33 cellular contexts compared by ENCODE assay signal in genomic region chr1:73026114-73026513, GRCh38.
"Had no signal": no experiment of that assay in that cellular context is flagged by ENCODE, and none has a peak within 500 bp of the region (broad histone marks: within the 10 kb centered on the region; RNA-seq: fewer than 3 reads in every experiment).

No MANE protein-coding gene starts in this region.

- H3K27me3 ChIP-seq: adrenal gland had no signal

- H3K27ac ChIP-seq: adrenal gland, VCaP had no signal

- DNase-seq: activated B cell treated with CpG ODN at 0.5 μM for 24 hours; activated CD4-positive, alpha-beta memory T cell treated with anti-CD3 and anti-CD28 coated beads for 36 hours; activated CD4-positive, alpha-beta T cell treated with anti-CD3 and anti-CD28 coated beads for 4 hours; activated CD4-positive, alpha-beta T cell treated with anti-CD3 and anti-CD28 coated beads, Interleukin-2, amount 10 ng/mL, durations not matched to agents 24 days and 14 days; activated CD4-positive, alpha-beta T cell treated with anti-CD3 and anti-CD28 coated beads, Interleukin-2, amount 50 U/mL, for 1 hour; activated CD4-positive, alpha-beta T cell treated with anti-CD3 and anti-CD28 coated beads, Interleukin-2, amount 50 U/mL, for 4 hours; activated CD4-positive, CD25-positive, alpha-beta regulatory T cell treated with anti-CD3 and anti-CD28 coated beads, Interleukin-2, amount 50 U/mL, for 72 hours; activated CD8-positive, alpha-beta memory T cell treated with anti-CD3 and anti-CD28 coated beads, Interleukin-2, amount 50 U/mL, for 4 hours; activated CD8-positive, alpha-beta T cell treated with anti-CD3 and anti-CD28 coated beads for 36 hours; activated effector memory CD4-positive, alpha-beta T cell treated with anti-CD3 and anti-CD28 coated beads, Interleukin-2, amount 50 U/mL, for 16 hours; activated gamma-delta T cell treated with Interleukin-2 at 50 U/mL for 16 hours; activated naive CD4-positive, alpha-beta T cell; activated naive CD4-positive, alpha-beta T cell treated with anti-CD3 and anti-CD28 coated beads for 36 hours; activated naive CD4-positive, alpha-beta T cell treated with anti-CD3 and anti-CD28 coated beads, Interleukin-2, amount 50 U/mL, for 16 hours; activated naive CD8-positive, alpha-beta T cell treated with anti-CD3 and anti-CD28 coated beads for 36 hours; activated T-cell treated with anti-CD3 and anti-CD28 coated beads for 4 hours; activated T-cell treated with anti-CD3 and anti-CD28 coated beads, Interleukin-2, amount 50 U/mL, for 1 hour; activated T-cell treated with anti-CD3 and anti-CD28 coated beads, Interleukin-2, amount 50 U/mL, for 4 hours; activated T-cell treated with anti-CD3 and anti-CD28 coated beads, Interleukin-2, amount 50 U/mL, for 72 hours; adrenal gland; amniotic stem cell; aorta; central memory CD4-positive, alpha-beta T cell; T-helper 1 cell; T-helper 2 cell; T-helper 9 cell had no signal

- H3K27ac Mint-ChIP-seq: activated B cell treated with CpG ODN at 0.5 μM for 24 hours; activated CD4-positive, alpha-beta memory T cell treated with anti-CD3 and anti-CD28 coated beads for 36 hours; activated CD4-positive, alpha-beta T cell treated with anti-CD3 and anti-CD28 coated beads, Interleukin-2, amount 10 ng/mL, durations not matched to agents 24 days and 14 days; activated CD8-positive, alpha-beta T cell treated with anti-CD3 and anti-CD28 coated beads for 36 hours; activated naive CD4-positive, alpha-beta T cell treated with anti-CD3 and anti-CD28 coated beads for 36 hours; activated naive CD4-positive, alpha-beta T cell treated with anti-CD3 and anti-CD28 coated beads, Interleukin-2, amount 50 U/mL, for 72 hours; activated naive CD8-positive, alpha-beta T cell treated with anti-CD3 and anti-CD28 coated beads for 36 hours; activated T-cell treated with anti-CD3 and anti-CD28 coated beads, Interleukin-2, amount 50 U/mL, for 72 hours; activated T-helper 1 cell treated with anti-CD3 and anti-CD28 coated beads, Interleukin-12 subunit alpha, Interleukin-12 subunit beta, Interleukin-2, Interleukin-4 antibody, amounts not matched to agents 30 ng/mL and 10 ng/mL and 1 ng/mL, durations not matched to agents 14 hours and 24 hours and 36 hours; activated T-helper 17 cell treated with anti-CD3 and anti-CD28 coated beads, Interleukin-2, amount 50 U/mL, for 72 hours; brain; T-helper 1 cell treated with Interleukin-12 subunit alpha and Interleukin-12 subunit beta and Interleukin-4 antibody, amounts not matched to agents 30 μg/mL and 1 μg/mL, for 36 hours; T-helper 2 cell treated with Interferon-gamma antibody and Interleukin-4, amounts not matched to agents 5 μg/mL and 100 μg/mL, for 36 hours had no signal

- H3K9me3 Mint-ChIP-seq: activated CD4-positive, alpha-beta T cell treated with anti-CD3 and anti-CD28 coated beads, Interleukin-2, amount 10 ng/mL, durations not matched to agents 24 days and 14 days; activated CD8-positive, alpha-beta T cell treated with anti-CD3 and anti-CD28 coated beads for 36 hours; activated naive CD4-positive, alpha-beta T cell treated with anti-CD3 and anti-CD28 coated beads for 36 hours; activated T-cell treated with anti-CD3 and anti-CD28 coated beads, Interleukin-2, amount 50 U/mL, for 4 hours; activated T-helper 1 cell treated with anti-CD3 and anti-CD28 coated beads, Interleukin-12 subunit alpha, Interleukin-12 subunit beta, Interleukin-2, Interleukin-4 antibody, amounts not matched to agents 30 ng/mL and 10 ng/mL and 1 ng/mL, durations not matched to agents 14 hours and 24 hours and 36 hours; brain; T-helper 1 cell treated with Interleukin-12 subunit alpha and Interleukin-12 subunit beta and Interleukin-4 antibody, amounts not matched to agents 30 μg/mL and 1 μg/mL, for 36 hours; T-helper 2 cell treated with Interferon-gamma antibody and Interleukin-4, amounts not matched to agents 5 μg/mL and 100 μg/mL, for 36 hours had no signal

- H3K4me3 ChIP-seq: adrenal gland had no signal

- H3K4me3 Mint-ChIP-seq: activated B cell treated with CpG ODN at 0.5 μM for 24 hours; activated CD4-positive, alpha-beta memory T cell treated with anti-CD3 and anti-CD28 coated beads for 36 hours; activated CD4-positive, alpha-beta T cell treated with anti-CD3 and anti-CD28 coated beads, Interleukin-2, amount 10 ng/mL, durations not matched to agents 24 days and 14 days; activated CD8-positive, alpha-beta T cell treated with anti-CD3 and anti-CD28 coated beads for 36 hours; activated naive CD4-positive, alpha-beta T cell treated with anti-CD3 and anti-CD28 coated beads for 36 hours; activated naive CD8-positive, alpha-beta T cell treated with anti-CD3 and anti-CD28 coated beads for 36 hours; activated T-cell treated with anti-CD3 and anti-CD28 coated beads, Interleukin-2, amount 50 U/mL, for 4 hours; activated T-cell treated with anti-CD3 and anti-CD28 coated beads, Interleukin-2, amount 50 U/mL, for 72 hours; activated T-helper 1 cell treated with anti-CD3 and anti-CD28 coated beads, Interleukin-12 subunit alpha, Interleukin-12 subunit beta, Interleukin-2, Interleukin-4 antibody, amounts not matched to agents 30 ng/mL and 10 ng/mL and 1 ng/mL, durations not matched to agents 14 hours and 24 hours and 36 hours; activated T-helper 17 cell treated with anti-CD3 and anti-CD28 coated beads, Interleukin-2, amount 50 U/mL, for 72 hours; brain; T-helper 1 cell treated with Interleukin-12 subunit alpha and Interleukin-12 subunit beta and Interleukin-4 antibody, amounts not matched to agents 30 μg/mL and 1 μg/mL, for 36 hours; T-helper 2 cell treated with Interferon-gamma antibody and Interleukin-4, amounts not matched to agents 5 μg/mL and 100 μg/mL, for 36 hours had no signal

- H3K9me3 ChIP-seq: adrenal gland had no signal

- H3K36me3 ChIP-seq: adrenal gland had no signal

- H3K4me1 Mint-ChIP-seq: activated B cell treated with CpG ODN at 0.5 μM for 24 hours; activated CD4-positive, alpha-beta T cell treated with anti-CD3 and anti-CD28 coated beads, Interleukin-2, amount 10 ng/mL, durations not matched to agents 24 days and 14 days; activated naive CD8-positive, alpha-beta T cell treated with anti-CD3 and anti-CD28 coated beads for 36 hours; activated T-helper 17 cell treated with anti-CD3 and anti-CD28 coated beads, Interleukin-2, amount 50 U/mL, for 72 hours; brain had no signal

- H3K4me1 ChIP-seq: adrenal gland had no signal

- H3K36me3 Mint-ChIP-seq: activated CD4-positive, alpha-beta memory T cell treated with anti-CD3 and anti-CD28 coated beads for 36 hours; activated naive CD4-positive, alpha-beta T cell treated with anti-CD3 and anti-CD28 coated beads, Interleukin-2, amount 50 U/mL, for 72 hours; activated naive CD8-positive, alpha-beta T cell treated with anti-CD3 and anti-CD28 coated beads for 36 hours; brain had no signal

- H3K27me3 Mint-ChIP-seq: activated B cell treated with CpG ODN at 0.5 μM for 24 hours; activated CD4-positive, alpha-beta memory T cell treated with anti-CD3 and anti-CD28 coated beads for 36 hours; activated CD4-positive, alpha-beta T cell treated with anti-CD3 and anti-CD28 coated beads, Interleukin-2, amount 10 ng/mL, durations not matched to agents 24 days and 14 days; activated CD8-positive, alpha-beta T cell treated with anti-CD3 and anti-CD28 coated beads for 36 hours; activated naive CD8-positive, alpha-beta T cell treated with anti-CD3 and anti-CD28 coated beads for 36 hours; activated T-helper 17 cell treated with anti-CD3 and anti-CD28 coated beads, Interleukin-2, amount 50 U/mL, for 72 hours had no signal

- ATAC-seq: activated CD8-positive, alpha-beta T cell treated with anti-CD3 and anti-CD28 coated beads for 36 hours; activated naive CD4-positive, alpha-beta T cell treated with anti-CD3 and anti-CD28 coated beads, Interleukin-2, amount 50 U/mL, for 72 hours; activated T-cell treated with anti-CD3 and anti-CD28 coated beads, Interleukin-2, amount 50 U/mL, for 4 hours; activated T-cell treated with anti-CD3 and anti-CD28 coated beads, Interleukin-2, amount 50 U/mL, for 72 hours; activated T-helper 17 cell treated with anti-CD3 and anti-CD28 coated beads, Interleukin-2, amount 50 U/mL, for 72 hours had no signal
